In the genomic region with DNA sequence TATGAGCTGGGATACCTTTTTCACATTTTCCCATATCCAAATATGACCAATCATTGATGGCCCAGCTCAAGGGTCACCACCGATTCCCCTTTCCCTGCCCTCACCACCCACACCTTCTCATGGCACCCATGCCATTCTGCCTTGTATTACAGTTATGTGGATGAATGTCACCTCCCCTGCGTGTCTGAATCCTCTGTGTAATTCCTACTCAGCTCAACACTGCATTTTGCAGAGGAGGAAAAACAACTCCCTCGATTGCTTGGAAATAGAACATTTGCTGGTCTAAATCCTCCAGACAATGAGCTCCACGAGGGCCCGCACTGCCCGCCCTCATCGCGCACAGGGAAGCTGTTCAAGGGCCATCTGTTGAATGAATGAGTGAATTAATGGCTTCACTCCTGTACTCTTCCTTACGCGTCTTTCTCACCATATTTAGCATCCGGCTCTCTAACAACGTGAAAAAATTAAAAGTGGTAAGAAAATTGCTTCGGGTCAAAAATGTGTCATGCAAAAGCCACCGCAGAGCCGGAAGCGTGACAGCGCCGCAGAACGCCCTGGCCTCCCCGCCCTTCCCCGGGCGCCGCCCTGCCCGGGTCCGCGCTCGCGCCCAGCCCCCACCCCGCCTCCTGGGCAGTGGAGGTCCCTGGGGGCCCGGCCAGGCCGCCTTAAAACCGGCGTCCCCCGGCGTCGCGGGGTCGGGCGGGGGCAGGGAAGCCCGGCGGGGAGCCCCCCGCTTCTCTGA, we compare ENCODE assay signal across 8 cellular contexts. TPM values are rescaled to one million over a fixed set of nuclear protein-coding genes. Genes with fewer than 3 reads are reported as not detected.
DNase-seq lines count a peak whose midpoint lies in the region; ATAC-seq and TF ChIP-seq lines count a peak whose summit lies in the region.

No MANE protein-coding gene starts in this region.

- POLR2A ChIA-PET in AG04450 (lab: Yijun Ruan, JAX): interaction anchor here (0.9 kb wide), 1 partner anchor 100 kb away, joined by 4 read pairs; no protein-coding TSS in a partner anchor
- POLR2A ChIA-PET in activated CD4-positive, alpha-beta memory T cell treated with anti-CD3 and anti-CD28 coated beads, Interleukin-2, amount 10 ng/mL, durations not matched to agents 7 days and 5 days (lab: Charles Lee): interaction anchor here (0.6 to 5.8 kb wide), 14 partner anchors 10 to 205 kb away, joined by 3 to 49 read pairs (median 4); partner anchors contain the start of genes HSDL2 and PTBP3

- H3K36me3 Mint-ChIP-seq in activated CD4-positive, alpha-beta memory T cell treated with anti-CD3 and anti-CD28 coated beads, Interleukin-2, amount 10 ng/mL, durations not matched to agents 7 days and 5 days (ENCODE audit: low read depth): peaks cover 31% of the 10 kb centered on the region
- H3K36me3 Mint-ChIP-seq in endothelial cell (ENCODE audit: low read depth, unreplicated experiment): peaks cover 12% of the 10 kb centered on the region
- no peaks in the 10 kb centered on the region for H3K36me3 Mint-ChIP-seq in stimulated activated memory B cell treated with anti-CD40 and anti-IgM and Interleukin-4, amounts not matched to agents 10 μg/mL and 1 μg/mL and 100 μg/mL, for 72 hours

- CTCF ChIA-PET in AG04450 (lab: Charles Lee): interaction anchor here (1.2 to 1.4 kb wide), 2 partner anchors 10 to 77 kb away, joined by 3 read pairs; no protein-coding TSS in a partner anchor
- CTCF ChIA-PET in activated CD4-positive, alpha-beta memory T cell treated with anti-CD3 and anti-CD28 coated beads, Interleukin-2, amount 10 ng/mL, durations not matched to agents 7 days and 5 days (lab: Charles Lee): interaction anchor here (0.6 to 1.5 kb wide), 4 partner anchors 11 to 77 kb away, joined by 3 to 5 read pairs (median 4); no protein-coding TSS in a partner anchor

- H3K4me1 ChIP-seq in muscle layer of colon (ENCODE audit: insufficient read depth, low read length): peaks cover 4% of the 10 kb centered on the region

- H3K27ac ChIP-seq in AG04450 (ENCODE audit: low read depth, low read length) (no peak overlapping the region), muscle layer of colon (ENCODE audit: low read depth, low read length) (peak overlapping the region; percentile 20)

- TF ChIP-seq CTCF in AG04450 (IDR thresholded peaks at IDR 0.05; ENCODE audit: low read depth, low read length): no peak
- no peak for TF ChIP-seq CTCF in endothelial cell (IDR thresholded peaks at IDR 0.05; ENCODE audit: unreplicated experiment)

- peak overlapping the region; percentile 59 for H3K4me3 ChIP-seq in AG04450 (ENCODE audit: low read depth, low read length)
- H3K4me3 ChIP-seq in muscle layer of colon (ENCODE audit: low read depth in 1 of 2, low read length in 2 of 2): peak overlapping the region; percentile 36 to 46

- H3K9me3 Mint-ChIP-seq in activated CD4-positive, alpha-beta memory T cell treated with anti-CD3 and anti-CD28 coated beads, Interleukin-2, amount 10 ng/mL, durations not matched to agents 7 days and 5 days: peaks cover 6% of the 10 kb centered on the region
- H3K9me3 Mint-ChIP-seq in endothelial cell (ENCODE audit: unreplicated experiment): no peaks in the 10 kb centered on the region
- H3K9me3 Mint-ChIP-seq in stimulated activated memory B cell treated with anti-CD40 and anti-IgM and Interleukin-4, amounts not matched to agents 10 μg/mL and 1 μg/mL and 100 μg/mL, for 72 hours: no peaks in the 10 kb centered on the region

- H3K27me3 ChIP-seq in AG04450 (ENCODE audit: control insufficient read depth, insufficient read depth, low read length): no peaks in the 10 kb centered on the region
- H3K27me3 ChIP-seq in muscle layer of colon (ENCODE audit: control insufficient read depth in 1 of 2, insufficient read depth in 2 of 2, low read length in 2 of 2): no peaks in the 10 kb centered on the region

- peak overlapping the region; percentile 86 for H3K4me3 Mint-ChIP-seq in activated CD4-positive, alpha-beta memory T cell treated with anti-CD3 and anti-CD28 coated beads, Interleukin-2, amount 10 ng/mL, durations not matched to agents 7 days and 5 days
- peak overlapping the region; percentile 87 for H3K4me3 Mint-ChIP-seq in endothelial cell (ENCODE audit: unreplicated experiment)
- H3K4me3 Mint-ChIP-seq in stimulated activated memory B cell treated with anti-CD40 and anti-IgM and Interleukin-4, amounts not matched to agents 10 μg/mL and 1 μg/mL and 100 μg/mL, for 72 hours: peak overlapping the region; percentile 73

- H3K9me3 ChIP-seq in AG04450 (ENCODE audit: control insufficient read depth, insufficient read depth, low read length) (no peaks in the 10 kb centered on the region), muscle layer of colon (ENCODE audit: low read length) (no peaks in the 10 kb centered on the region)

- H3K27me3 Mint-ChIP-seq in activated CD4-positive, alpha-beta memory T cell treated with anti-CD3 and anti-CD28 coated beads, Interleukin-2, amount 10 ng/mL, durations not matched to agents 7 days and 5 days: peaks cover 7% of the 10 kb centered on the region
- peaks cover 16% of the 10 kb centered on the region for H3K27me3 Mint-ChIP-seq in endothelial cell (ENCODE audit: unreplicated experiment)
- no peaks in the 10 kb centered on the region for H3K27me3 Mint-ChIP-seq in stimulated activated memory B cell treated with anti-CD40 and anti-IgM and Interleukin-4, amounts not matched to agents 10 μg/mL and 1 μg/mL and 100 μg/mL, for 72 hours

- ATAC-seq in GM18870 (IDR thresholded peaks at IDR 0.05; ENCODE audit: unreplicated experiment): peak; percentile 51
- ATAC-seq in HG03066 (IDR thresholded peaks at IDR 0.05; ENCODE audit: low read depth, unreplicated experiment): peak; percentile 88
- ATAC-seq in stimulated activated memory B cell treated with anti-CD40 and anti-IgM and Interleukin-4, amounts not matched to agents 10 μg/mL and 1 μg/mL and 100 μg/mL, for 72 hours: peak; percentile 89

- peaks cover 82% of the 10 kb centered on the region for H3K4me1 Mint-ChIP-seq in activated CD4-positive, alpha-beta memory T cell treated with anti-CD3 and anti-CD28 coated beads, Interleukin-2, amount 10 ng/mL, durations not matched to agents 7 days and 5 days
- peaks cover 14% of the 10 kb centered on the region for H3K4me1 Mint-ChIP-seq in endothelial cell (ENCODE audit: unreplicated experiment)
- peaks cover 28% of the 10 kb centered on the region for H3K4me1 Mint-ChIP-seq in stimulated activated memory B cell treated with anti-CD40 and anti-IgM and Interleukin-4, amounts not matched to agents 10 μg/mL and 1 μg/mL and 100 μg/mL, for 72 hours

- H3K27ac Mint-ChIP-seq in activated CD4-positive, alpha-beta memory T cell treated with anti-CD3 and anti-CD28 coated beads, Interleukin-2, amount 10 ng/mL, durations not matched to agents 7 days and 5 days: peak overlapping the region; percentile 98
- no peak overlapping the region for H3K27ac Mint-ChIP-seq in endothelial cell (ENCODE audit: unreplicated experiment)
- peak overlapping the region; percentile 54 for H3K27ac Mint-ChIP-seq in stimulated activated memory B cell treated with anti-CD40 and anti-IgM and Interleukin-4, amounts not matched to agents 10 μg/mL and 1 μg/mL and 100 μg/mL, for 72 hours

- H3K36me3 ChIP-seq in muscle layer of colon (ENCODE audit: insufficient read depth, low read length): no peaks in the 10 kb centered on the region

- no peak overlapping the region for H3K9ac ChIP-seq in muscle layer of colon (ENCODE audit: low read length)

- DNase-seq in AG04450 (ENCODE audit: low read depth, low spot score) (no peak), NCI-H510A treated with DMSO at 0.1 percent for 48 hours (lab: John Stamatoyannopoulos, UW) (peak; percentile 79), endothelial cell (ENCODE audit: low spot score) (peak; percentile 31)
- peak; percentile 89 for DNase-seq in activated CD4-positive, alpha-beta memory T cell treated with anti-CD3 and anti-CD28 coated beads, Interleukin-2, amount 10 ng/mL, durations not matched to agents 7 days and 5 days

RNA-seq across cellular contexts. Expression of gene SUSD1, which starts 0.7 kb away (rescaled TPM):
- 22.8 and 24.2 TPM in 2 replicates for polyA plus RNA-seq in AG04450 (2011; rRNA removed)
- 18.3 and 21.3 TPM in 2 replicates for polyA minus RNA-seq in AG04450 (2011; rRNA and poly(A)+ RNA removed)
- 10 to 100 TPM; 18.4 TPM for total RNA-seq in activated CD4-positive, alpha-beta memory T cell treated with anti-CD3 and anti-CD28 coated beads, Interleukin-2, amount 10 ng/mL, durations not matched to agents 7 days and 5 days
- total RNA-seq in endothelial cell (ENCODE audit: unreplicated experiment): 5.7 TPM
